Comparison of ENCODE assay signal across 8 cellular contexts in the genomic region with DNA sequence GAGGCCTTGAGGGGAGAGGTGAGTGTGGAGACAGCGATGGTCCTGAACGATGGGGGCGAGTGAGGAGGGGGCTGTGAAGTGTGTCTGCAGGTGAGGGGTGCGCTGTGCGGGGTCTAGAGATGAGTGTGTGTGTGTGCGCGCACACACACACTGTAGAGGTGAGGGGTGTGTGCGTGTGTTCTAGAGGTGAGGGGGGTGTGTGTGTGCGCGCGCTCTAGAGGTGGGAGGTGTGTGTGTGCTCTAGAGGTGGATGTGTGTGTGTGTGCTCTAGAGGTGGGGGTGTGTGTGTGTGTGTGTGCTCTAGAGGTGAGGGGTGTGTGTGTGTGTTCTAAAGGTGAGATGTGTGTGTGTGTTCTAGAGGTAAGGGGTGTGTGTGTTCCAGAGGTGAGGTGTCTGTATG. TPM values are rescaled to one million over a fixed set of nuclear protein-coding genes. Genes with fewer than 3 reads are reported as not detected.
DNase-seq lines count a peak whose midpoint lies in the region; ATAC-seq and TF ChIP-seq lines count a peak whose summit lies in the region.

No MANE protein-coding gene starts in this region.

- ATAC-seq in left colon, result peak; percentile 2

- DNase-seq in activated CD4-positive, alpha-beta T cell treated with anti-CD3 and anti-CD28 coated beads, Interleukin-2, amount 10 ng/mL, durations not matched to agents 24 days and 14 days, result no peak
- no peak for DNase-seq in activated CD4-positive, alpha-beta T cell treated with anti-CD3 and anti-CD28 coated beads, Interleukin-2, amount 50 U/mL, for 48 hours
- DNase-seq in left colon (no peak), GM13976 (ENCODE audit: low spot score) (no peak), NCI-H524 treated with DMSO at 0.1 percent for 48 hours (lab: John Stamatoyannopoulos, UW) (no peak)
- DNase-seq in effector CD4-positive, alpha-beta T cell, result no peak

- no peak for TF ChIP-seq CTCF in brain (conservative IDR thresholded peaks at IDR 0.05)
- TF ChIP-seq CTCF in GM13976 (IDR thresholded peaks at IDR 0.05; ENCODE audit: borderline replicate concordance, control extremely low read depth, extremely low read depth, insufficient read depth, missing control alignments), result no peak

- no peaks in the 10 kb centered on the region for H3K4me1 ChIP-seq in thymus (ENCODE audit: control insufficient read depth, insufficient read depth, low read length)

- peaks cover 25% of the 10 kb centered on the region for H3K27me3 Mint-ChIP-seq in activated CD4-positive, alpha-beta T cell treated with anti-CD3 and anti-CD28 coated beads, Interleukin-2, amount 10 ng/mL, durations not matched to agents 24 days and 14 days
- H3K27me3 Mint-ChIP-seq in brain, result no peaks in the 10 kb centered on the region

- no peaks in the 10 kb centered on the region for H3K36me3 Mint-ChIP-seq in activated CD4-positive, alpha-beta T cell treated with anti-CD3 and anti-CD28 coated beads, Interleukin-2, amount 10 ng/mL, durations not matched to agents 24 days and 14 days (ENCODE audit: low read depth)
- H3K36me3 Mint-ChIP-seq in brain, result no peaks in the 10 kb centered on the region

- in situ Hi-C loops in GM13976 (cut with MboI; ENCODE audit: low sequenced_read_pairs, unreplicated experiment), result no loop called here

- H3K27ac Mint-ChIP-seq in activated CD4-positive, alpha-beta T cell treated with anti-CD3 and anti-CD28 coated beads, Interleukin-2, amount 10 ng/mL, durations not matched to agents 24 days and 14 days, result no peak overlapping the region
- H3K27ac Mint-ChIP-seq in brain, result no peak overlapping the region

- no peak overlapping the region for H3K27ac ChIP-seq in thymus (ENCODE audit: low read depth)

- peaks cover 11% of the 10 kb centered on the region for H3K4me1 Mint-ChIP-seq in activated CD4-positive, alpha-beta T cell treated with anti-CD3 and anti-CD28 coated beads, Interleukin-2, amount 10 ng/mL, durations not matched to agents 24 days and 14 days
- H3K4me1 Mint-ChIP-seq in brain, result peaks cover 24% of the 10 kb centered on the region

- 94% methylated on average over 11 of the region's 11 CpGs for WGBS in thymus

- no peaks in the 10 kb centered on the region for H3K9me3 Mint-ChIP-seq in activated CD4-positive, alpha-beta T cell treated with anti-CD3 and anti-CD28 coated beads, Interleukin-2, amount 10 ng/mL, durations not matched to agents 24 days and 14 days
- H3K9me3 Mint-ChIP-seq in brain, result peaks cover 0 to 4% (median 0%) of the 10 kb centered on the region in 5 experiments

- H3K36me3 ChIP-seq in thymus (ENCODE audit: control insufficient read depth, insufficient read depth), result no peaks in the 10 kb centered on the region

- intact Hi-C loops in activated CD4-positive, alpha-beta T cell treated with anti-CD3 and anti-CD28 coated beads, Interleukin-2, amount 10 ng/mL, durations not matched to agents 24 days and 14 days (cut with micrococcal nuclease), result loop anchor here (1.0 kb wide), 1 partner anchor 22 kb away; a partner anchor contains a TSS
- intact Hi-C loops in left colon (cut with DNase I, micrococcal nuclease), result no loop called here

- H3K4me3 ChIP-seq in thymus (ENCODE audit: low read length), result peak overlapping the region; percentile 54

- peak overlapping the region; percentile 90 for H3K4me3 Mint-ChIP-seq in activated CD4-positive, alpha-beta T cell treated with anti-CD3 and anti-CD28 coated beads, Interleukin-2, amount 10 ng/mL, durations not matched to agents 24 days and 14 days
- peak overlapping the region in 3 of 5 experiments; percentile 30 to 43 (median 41) for H3K4me3 Mint-ChIP-seq in brain

- H3K9me3 ChIP-seq in thymus (ENCODE audit: control insufficient read depth), result no peaks in the 10 kb centered on the region

- H3K27me3 ChIP-seq in thymus (ENCODE audit: control insufficient read depth, insufficient read depth), result no peaks in the 10 kb centered on the region

RNA-seq across cellular contexts. Expression of a gene that starts 0.6 kb away (rescaled TPM):
- 0.12 and 0.72 TPM in 2 replicates for total RNA-seq in activated CD4-positive, alpha-beta T cell treated with anti-CD3 and anti-CD28 coated beads, Interleukin-2, amount 10 ng/mL, durations not matched to agents 24 days and 14 days
- polyA plus RNA-seq in brain (ENCODE audit: insufficient read depth, low read depth, low replicate concordance), result 1.7 TPM
- total RNA-seq in left colon, result 10 to 100 TPM; 11.4 to 11.9 TPM
- 2.9 TPM for polyA plus RNA-seq in thymus

RNA-seq across cellular contexts. Expression of a gene that starts 21.8 kb away (rescaled TPM):
- total RNA-seq in activated CD4-positive, alpha-beta T cell treated with anti-CD3 and anti-CD28 coated beads, Interleukin-2, amount 10 ng/mL, durations not matched to agents 24 days and 14 days, result 6.0 and 9.9 TPM in 2 replicates
- polyA plus RNA-seq in brain (ENCODE audit: insufficient read depth, low read depth, low replicate concordance), result 120 TPM
- total RNA-seq in left colon, result 10 to 100 TPM; 33.7 to 33.8 TPM
- 74.4 TPM for polyA plus RNA-seq in thymus

RNA-seq across cellular contexts. Expression of a gene that starts 48.3 kb away (rescaled TPM):
- 28.9 and 31.2 TPM in 2 replicates for total RNA-seq in activated CD4-positive, alpha-beta T cell treated with anti-CD3 and anti-CD28 coated beads, Interleukin-2, amount 10 ng/mL, durations not matched to agents 24 days and 14 days
- polyA plus RNA-seq in brain (ENCODE audit: insufficient read depth, low read depth, low replicate concordance) (101 TPM), thymus (72.6 TPM)
- total RNA-seq in left colon, result 10 to 100 TPM; 48.2 to 59.2 TPM
